26 cellular contexts compared by ENCODE assay signal in genomic region chr13:85362980-85363379, GRCh38.
"Had no signal": no experiment of that assay in that cellular context is flagged by ENCODE, and none has a peak within 500 bp of the region (broad histone marks: within the 10 kb centered on the region; RNA-seq: fewer than 3 reads in every experiment).

No MANE protein-coding gene starts in this region.

- H3K27me3 Mint-ChIP-seq: dendritic cell treated with granulocyte-macrophage colony-stimulating factor and Interleukin-4, amounts not matched to agents 40 ng/mL and 50 ng/mL, for 4 days; effector memory CD8-positive, alpha-beta T cell; naive B cell had no signal

- H3K27me3 ChIP-seq: esophagus squamous epithelium, gastrocnemius medialis, heart right ventricle, left lung had no signal

- H3K36me3 Mint-ChIP-seq: mesothelial cell of epicardium, naive B cell had no signal

- H3K4me1 Mint-ChIP-seq: endodermal cell, immature natural killer cell, naive B cell had no signal

- DNase-seq: effector CD8-positive, alpha-beta T cell; effector memory CD8-positive, alpha-beta T cell; endodermal cell; erythroblast; esophagus squamous epithelium; foreskin fibroblast; foreskin melanocyte; gastrocnemius medialis; glutamatergic neuron; head of caudate nucleus; heart right ventricle; hippocampal formation; immature natural killer cell; islet precursor cell; left cardiac atrium; left ventricle myocardium superior; lower lobe of right lung; mesenchymal stem cell; mucosa of descending colon; naive B cell had no signal

- H3K27ac ChIP-seq: coronary artery, epithelial cell of prostate, esophagus squamous epithelium, gastrocnemius medialis, heart right ventricle, left lung, lower lobe of right lung had no signal

- H3K27ac Mint-ChIP-seq: dendritic cell treated with granulocyte-macrophage colony-stimulating factor and Interleukin-4, amounts not matched to agents 40 ng/mL and 50 ng/mL, for 4 days; effector memory CD8-positive, alpha-beta T cell; endodermal cell; immature natural killer cell; mesothelial cell of epicardium; naive B cell had no signal

- H3K36me3 ChIP-seq: esophagus squamous epithelium, gastrocnemius medialis, heart right ventricle, left lung, lower lobe of right lung had no signal

- H3K9me3 ChIP-seq: esophagus squamous epithelium, gastrocnemius medialis, lower lobe of right lung, mucosa of descending colon had no signal

- H3K4me1 ChIP-seq: esophagus squamous epithelium, gastrocnemius medialis, heart right ventricle, left lung, lower lobe of right lung had no signal

- ATAC-seq: effector memory CD8-positive, alpha-beta T cell; esophagus mucosa; gastrocnemius medialis; heart right ventricle; left cardiac atrium; left lung; left ventricle myocardium superior; lower lobe of right lung; mucosa of descending colon had no signal

- H3K4me3 ChIP-seq: coronary artery, esophagus squamous epithelium, gastrocnemius medialis, heart right ventricle, left lung, lower lobe of right lung, mucosa of descending colon had no signal

- H3K4me3 Mint-ChIP-seq: dendritic cell treated with granulocyte-macrophage colony-stimulating factor and Interleukin-4, amounts not matched to agents 40 ng/mL and 50 ng/mL, for 4 days; effector memory CD8-positive, alpha-beta T cell; endodermal cell; immature natural killer cell; mesothelial cell of epicardium; naive B cell had no signal
